9 cellular contexts compared by ENCODE assay signal in the genomic region with DNA sequence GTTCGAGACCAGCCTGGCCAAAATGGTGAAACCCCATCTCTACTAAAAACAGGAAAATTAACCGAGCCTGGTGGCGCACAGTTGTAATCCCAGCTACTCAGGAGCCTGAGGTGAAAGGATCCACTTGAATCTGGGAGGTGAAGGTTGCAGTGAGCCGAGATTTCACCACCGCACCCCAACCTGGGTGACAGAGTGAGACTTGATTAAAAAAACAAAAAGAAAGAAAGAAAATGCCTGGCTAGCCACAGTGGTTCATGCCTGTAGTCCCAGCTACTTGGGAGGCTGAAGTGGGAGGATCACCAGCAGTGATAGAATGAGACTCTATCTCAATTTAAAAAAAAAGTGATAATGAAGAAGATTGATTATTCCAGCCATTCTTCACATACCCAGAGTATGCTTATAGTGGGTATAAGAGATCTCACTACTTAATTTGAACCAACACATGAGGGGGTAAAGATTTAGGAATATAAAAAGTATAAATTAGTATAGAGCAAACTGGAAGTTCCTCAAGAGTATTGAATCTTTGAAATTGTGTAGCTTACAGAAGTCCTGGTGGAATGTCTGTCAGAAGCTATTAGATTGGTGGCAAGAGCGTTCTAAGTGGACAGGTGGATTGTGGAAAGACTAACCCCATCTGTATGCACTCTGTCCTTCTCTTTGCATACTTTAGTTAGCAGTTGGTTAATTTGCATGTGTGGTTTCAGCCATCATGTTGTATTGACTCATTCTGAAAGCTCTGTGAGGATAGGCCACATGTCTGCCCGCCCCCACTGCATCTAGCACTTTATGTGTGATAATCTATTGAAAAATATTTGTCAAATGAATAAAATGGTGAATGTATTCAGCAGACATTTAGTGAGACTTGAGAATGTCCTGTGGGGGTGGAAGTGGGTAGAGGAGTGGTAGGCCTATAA. TPM values are rescaled to one million over a fixed set of nuclear protein-coding genes. Genes with fewer than 3 reads are reported as not detected.
DNase-seq lines count a peak whose midpoint lies in the region; ATAC-seq and TF ChIP-seq lines count a peak whose summit lies in the region.
"Had no signal": no experiment of that assay in that cellular context is flagged by ENCODE, and none has a peak within 500 bp of the region (broad histone marks: within the 10 kb centered on the region; RNA-seq: fewer than 3 reads in every experiment).

No MANE protein-coding gene starts in this region.

- ATAC-seq in HG03139 (IDR thresholded peaks at IDR 0.05; ENCODE audit: unreplicated experiment), result peak; percentile 97

- H3K4me1 Mint-ChIP-seq in activated CD4-positive, alpha-beta T cell treated with anti-CD3 and anti-CD28 coated beads, Interleukin-2, amount 10 ng/mL, durations not matched to agents 24 days and 14 days, result peaks cover 47% of the 10 kb centered on the region
- H3K4me1 Mint-ChIP-seq in immature natural killer cell, result peaks cover 37 to 71% of the 10 kb centered on the region in 2 donors

- TF ChIP-seq CTCF in lower leg skin (IDR thresholded peaks at IDR 0.05), result no peak

- DNase-seq in stimulated activated naive CD4-positive, alpha-beta T cell treated with Interleukin-2 at 50 U/mL for 16 hours (lab: John Stamatoyannopoulos, UW), result peak; percentile 52
- DNase-seq in stimulated activated naive CD4-positive, alpha-beta T cell (lab: John Stamatoyannopoulos, UW), result no peak
- peak; percentile 82 for DNase-seq in activated CD4-positive, alpha-beta T cell treated with anti-CD3 and anti-CD28 coated beads, Interleukin-2, amount 10 ng/mL, durations not matched to agents 24 days and 14 days
- DNase-seq in immature natural killer cell (peak in 1 of 3 donors; percentile 27), lower leg skin (ENCODE audit: low spot score in 2 of 2) (no peak), NCI-H2227 treated with DMSO at 0.1 percent for 48 hours (lab: John Stamatoyannopoulos, UW) (no peak), NCI-H774 (lab: John Stamatoyannopoulos, UW) (no peak)

- peak overlapping the region; percentile 85 for H3K27ac Mint-ChIP-seq in activated CD4-positive, alpha-beta T cell treated with anti-CD3 and anti-CD28 coated beads, Interleukin-2, amount 10 ng/mL, durations not matched to agents 24 days and 14 days
- H3K27ac Mint-ChIP-seq in immature natural killer cell, result peak overlapping the region in 5 of 6 donors; percentile 50 to 81 (median 70)

- H3K9me3 Mint-ChIP-seq in activated CD4-positive, alpha-beta T cell treated with anti-CD3 and anti-CD28 coated beads, Interleukin-2, amount 10 ng/mL, durations not matched to agents 24 days and 14 days, result peaks cover 5% of the 10 kb centered on the region
- H3K9me3 Mint-ChIP-seq in immature natural killer cell, result no peaks in the 10 kb centered on the region

- H3K4me3 Mint-ChIP-seq in activated CD4-positive, alpha-beta T cell treated with anti-CD3 and anti-CD28 coated beads, Interleukin-2, amount 10 ng/mL, durations not matched to agents 24 days and 14 days, result peak overlapping the region; percentile 64
- peak overlapping the region in 3 of 5 donors; percentile 14 to 22 (median 18) for H3K4me3 Mint-ChIP-seq in immature natural killer cell

- intact Hi-C loops in activated CD4-positive, alpha-beta T cell treated with anti-CD3 and anti-CD28 coated beads, Interleukin-2, amount 10 ng/mL, durations not matched to agents 24 days and 14 days (cut with micrococcal nuclease), result loop anchor here (1.0 to 5.0 kb wide), 3 partner anchors 22 to 79 kb away; no protein-coding TSS in a partner anchor
- intact Hi-C loops in lower leg skin (cut with DNase I; ENCODE audit: low total_unique reads), result no loop called here

- no peak overlapping the region for H3K4me3 ChIP-seq in lower leg skin (ENCODE audit: low read depth, poor library complexity, severe bottlenecking)
- H3K4me3 ChIP-seq: cardiac muscle cell had no signal

- TF ChIP-seq POLR2A in lower leg skin (IDR thresholded peaks at IDR 0.05), result no peak

- no peaks in the 10 kb centered on the region for H3K27me3 Mint-ChIP-seq in activated CD4-positive, alpha-beta T cell treated with anti-CD3 and anti-CD28 coated beads, Interleukin-2, amount 10 ng/mL, durations not matched to agents 24 days and 14 days
- peaks cover 0 to 4% (median 2%) of the 10 kb centered on the region in 3 donors for H3K27me3 Mint-ChIP-seq in immature natural killer cell (ENCODE audit: low read depth in 3 of 3)

- peaks cover 33% of the 10 kb centered on the region for H3K36me3 Mint-ChIP-seq in activated CD4-positive, alpha-beta T cell treated with anti-CD3 and anti-CD28 coated beads, Interleukin-2, amount 10 ng/mL, durations not matched to agents 24 days and 14 days (ENCODE audit: low read depth)
- peaks cover 3 to 14% (median 10%) of the 10 kb centered on the region in 3 donors for H3K36me3 Mint-ChIP-seq in immature natural killer cell

- 88 to 92% methylated on average over 7 of the region's 7 CpGs for WGBS in lower leg skin, 2 donors

RNA-seq across cellular contexts. Expression of a gene that starts 25.0 kb away (rescaled TPM):
- total RNA-seq in activated CD4-positive, alpha-beta T cell treated with anti-CD3 and anti-CD28 coated beads, Interleukin-2, amount 10 ng/mL, durations not matched to agents 24 days and 14 days, result 21.2 TPM in 2 replicates
- polyA plus RNA-seq in immature natural killer cell, result 10 to 100 TPM in 1 of 3 donors, 1 to 10 TPM in 2; 5.0 to 10.6 (median 8.2) TPM
- 10 to 100 TPM; 22.8 to 30.9 (median 25.3) TPM for total RNA-seq in lower leg skin

Comparison
In these comparisons a context has a peak if more than half of its experiments do, and no peak if none do; other contexts are left out.
1. DNase-seq: peak in stimulated activated naive CD4-positive, alpha-beta T cell treated with Interleukin-2 at 50 U/mL for 16 hours (single experiment) and activated CD4-positive, alpha-beta T cell treated with anti-CD3 and anti-CD28 coated beads, Interleukin-2, amount 10 ng/mL, durations not matched to agents 24 days and 14 days (single experiment); none in stimulated activated naive CD4-positive, alpha-beta T cell (0 of 6), lower leg skin (0 of 2), NCI-H2227 treated with DMSO at 0.1 percent for 48 hours (single experiment) and NCI-H774 (single experiment).